ENCODE assay signal across 15 cellular contexts in the genomic region with DNA sequence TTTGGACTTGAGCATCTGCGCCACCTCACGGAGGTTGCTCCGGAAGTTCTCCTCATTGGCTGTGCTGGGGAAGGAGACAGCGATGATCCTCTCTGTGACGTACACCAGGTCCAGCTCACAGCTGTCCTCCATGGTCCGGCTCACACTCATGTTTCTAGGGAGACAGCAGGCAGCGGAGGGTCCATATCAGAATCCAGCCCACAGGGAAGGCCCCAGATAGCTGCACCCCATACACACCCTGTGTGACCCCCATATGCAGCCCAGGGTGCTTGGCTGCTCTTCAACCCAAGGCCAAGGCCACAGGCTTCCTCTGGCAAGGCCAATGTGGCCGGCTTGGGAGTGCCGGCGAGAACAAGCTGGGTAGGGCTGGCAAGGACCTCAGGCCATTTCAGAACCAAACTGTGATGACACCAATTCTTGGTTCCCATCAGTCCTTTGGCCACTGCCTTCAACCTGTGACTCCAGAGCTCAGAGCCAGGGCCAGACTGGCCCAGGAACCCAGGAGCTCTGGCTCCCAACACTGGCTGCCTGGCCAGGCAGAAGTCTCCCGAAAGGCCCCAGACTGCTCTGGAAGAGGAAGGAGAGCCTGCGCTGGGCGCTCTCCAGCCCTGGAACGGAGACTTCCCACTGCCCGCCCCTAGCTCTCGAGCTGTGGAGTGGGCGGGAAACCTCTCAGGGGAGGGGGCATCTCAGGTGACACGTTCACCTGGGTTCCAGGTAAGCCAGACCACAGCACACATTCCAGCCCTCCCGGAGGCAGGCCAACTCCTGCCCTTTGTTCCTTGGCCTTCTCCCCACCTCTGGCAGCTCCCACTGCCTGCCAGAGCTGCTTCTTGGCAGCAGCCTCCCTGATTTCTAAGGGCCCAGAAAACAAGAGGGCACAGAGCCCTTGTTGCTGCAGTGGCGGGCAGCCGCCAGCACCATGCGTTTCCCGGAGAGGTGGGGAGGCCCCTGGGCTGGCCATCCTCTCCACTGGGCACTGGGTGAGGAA.
DNase-seq lines count a peak whose midpoint lies in the region; ATAC-seq and TF ChIP-seq lines count a peak whose summit lies in the region.
"Had no signal": no experiment of that assay in that cellular context is flagged by ENCODE, and none has a peak within 500 bp of the region (broad histone marks: within the 10 kb centered on the region; RNA-seq: fewer than 3 reads in every experiment).

No MANE protein-coding gene starts in this region.

- no peaks in the 10 kb centered on the region for H3K9me3 ChIP-seq in breast epithelium
- H3K9me3 ChIP-seq: SJCRH30 had no signal

- peak overlapping the region in 2 of 3 donors; percentile 32 to 36 for H3K4me3 ChIP-seq in breast epithelium
- H3K4me3 ChIP-seq: SJCRH30 had no signal

- H3K9me3 Mint-ChIP-seq in MCF 10A (ENCODE audit: unreplicated experiment) = no peaks in the 10 kb centered on the region
- H3K9me3 Mint-ChIP-seq: natural killer cell had no signal

- TF ChIP-seq CTCF in breast epithelium (IDR thresholded peaks at IDR 0.05) (peak in 1 of 3 donors; percentile 11), MCF 10A (IDR thresholded peaks at IDR 0.05; ENCODE audit: unreplicated experiment) (no peak)

- BruUV-seq in MCF 10A (replicated peaks; lab: Mats Ljungman, UMichigan) = no TSS peak

- no peaks in the 10 kb centered on the region for H3K27me3 Mint-ChIP-seq in MCF 10A (ENCODE audit: insufficient read depth, unreplicated experiment)

- H3K4me1 ChIP-seq in breast epithelium = peaks cover 4 to 34% of the 10 kb centered on the region in 2 donors

- ATAC-seq in left ventricle myocardium superior (peak; percentile 48), HG03280 (IDR thresholded peaks at IDR 0.05; ENCODE audit: unreplicated experiment) (no peak), GM18870 (IDR thresholded peaks at IDR 0.05; ENCODE audit: unreplicated experiment) (no peak)
- ATAC-seq: natural killer cell had no signal

- POLR2A ChIA-PET in MCF 10A (lab: Yijun Ruan, JAX) = interaction anchor here (0.6 kb wide), 1 partner anchor 14 kb away, joined by 3 read pairs; no protein-coding TSS in a partner anchor

- H3K4me1 Mint-ChIP-seq in MCF 10A (ENCODE audit: insufficient read depth, unreplicated experiment) = peaks cover 6% of the 10 kb centered on the region

- H3K36me3 ChIP-seq in breast epithelium = no peaks in the 10 kb centered on the region
- H3K36me3 ChIP-seq: SJCRH30 had no signal

- no peaks in the 10 kb centered on the region for H3K27me3 ChIP-seq in breast epithelium
- H3K27me3 ChIP-seq: SJCRH30 had no signal

- no peak overlapping the region for H3K4me3 Mint-ChIP-seq in MCF 10A (ENCODE audit: unreplicated experiment)
- H3K4me3 Mint-ChIP-seq: natural killer cell had no signal

- intact Hi-C loops in breast epithelium (cut with DNase I; ENCODE audit: low total_unique reads) = no loop called here
- intact Hi-C loops in MCF 10A (cut with micrococcal nuclease) = loop anchor here (2.0 kb wide), 1 partner anchor 91 kb away; no protein-coding TSS in a partner anchor
- intact Hi-C loops in left ventricle myocardium superior (cut with micrococcal nuclease) = no loop called here
- intact Hi-C loops in posterior cingulate gyrus (cut with DNase I) = no loop called here

- TF ChIP-seq POLR2A in breast epithelium (IDR thresholded peaks at IDR 0.05) = no peak

- DNase-seq in breast epithelium (ENCODE audit: low spot score in 2 of 2) (peak; percentile 72 to 96), MCF 10A (ENCODE audit: unreplicated experiment) (no peak), left ventricle myocardium superior (peak; percentile 81), posterior cingulate gyrus (peak in 7 of 10 donors; percentile 24 to 89 (median 55)), NCI-H510A treated with DMSO at 0.1 percent for 48 hours (lab: John Stamatoyannopoulos, UW) (no peak), inferior parietal cortex (ENCODE audit: extremely low spot score) (no peak)
- DNase-seq: activated effector memory CD4-positive, alpha-beta T cell treated with Interleukin-2 at 50 U/mL for 16 hours; DND-41; KG1; natural killer cell; NCI-H510A; SJCRH30; trophoblast cell had no signal

- H3K36me3 Mint-ChIP-seq in MCF 10A (ENCODE audit: insufficient read depth, unreplicated experiment) = no peaks in the 10 kb centered on the region
- H3K36me3 Mint-ChIP-seq: natural killer cell had no signal

- peak overlapping the region; percentile 90 to 92 for H3K27ac ChIP-seq in breast epithelium
- H3K27ac ChIP-seq: SJCRH30 had no signal

- no peak overlapping the region for H3K27ac Mint-ChIP-seq in MCF 10A (ENCODE audit: low read depth, unreplicated experiment)
- H3K27ac Mint-ChIP-seq: natural killer cell had no signal

- CTCF ChIA-PET in MCF 10A (lab: Yijun Ruan, JAX) = interaction anchor here (0.6 to 6.7 kb wide), 14 partner anchors 10 to 135 kb away, joined by 3 to 61 read pairs (median 4); no protein-coding TSS in a partner anchor

Comparison
In these comparisons a context has a peak if more than half of its experiments do, and no peak if none do; other contexts are left out.
1. DNase-seq: peak in breast epithelium (2 of 2), left ventricle myocardium superior (single experiment) and posterior cingulate gyrus (7 of 10); none in MCF 10A (single experiment), NCI-H510A treated with DMSO at 0.1 percent for 48 hours (single experiment) and inferior parietal cortex (single experiment).